9 cellular contexts compared by ENCODE assay signal in the genomic region with DNA sequence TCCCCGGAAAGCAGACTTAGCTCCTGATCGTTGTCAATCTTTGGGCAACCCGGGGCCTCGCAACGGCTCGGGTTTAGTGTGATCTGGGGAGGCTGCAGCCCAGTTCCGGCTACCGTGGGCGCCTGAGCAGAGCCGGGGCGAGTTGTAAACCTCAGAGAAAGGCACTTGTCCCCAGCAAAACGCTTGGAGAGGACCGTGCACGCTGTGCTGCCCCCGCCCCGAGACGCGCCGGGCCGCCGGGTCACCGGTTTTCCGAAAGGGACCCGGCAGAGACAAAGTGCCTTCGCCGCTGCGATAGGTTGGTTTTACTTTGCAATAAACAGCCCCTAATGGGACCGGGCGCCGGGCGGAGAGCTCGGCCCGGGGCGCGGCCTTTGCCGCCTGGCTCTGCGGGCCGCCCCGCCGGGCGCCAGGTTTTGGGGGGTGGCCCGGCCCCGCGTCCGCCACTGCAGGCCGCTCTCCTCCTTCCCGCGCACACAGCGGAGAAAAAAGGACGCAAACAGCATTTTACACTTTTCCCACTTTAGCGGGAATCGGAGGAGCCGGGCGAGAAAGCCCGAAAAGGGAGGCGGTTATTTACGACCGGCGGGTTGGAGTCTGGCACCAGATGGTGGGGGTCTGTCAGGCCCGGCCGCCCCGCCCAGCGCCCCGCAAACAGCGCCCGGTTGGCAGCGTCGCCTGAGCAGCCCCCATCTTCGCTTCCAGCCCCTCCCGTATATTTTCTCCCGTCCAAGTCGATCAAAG.
DNase-seq lines count a peak whose midpoint lies in the region; ATAC-seq and TF ChIP-seq lines count a peak whose summit lies in the region.
"Had no signal": no experiment of that assay in that cellular context is flagged by ENCODE, and none has a peak within 500 bp of the region (broad histone marks: within the 10 kb centered on the region; RNA-seq: fewer than 3 reads in every experiment).

No MANE protein-coding gene starts in this region.

- no peaks in the 10 kb centered on the region for H3K36me3 ChIP-seq in ES-I3 (ENCODE audit: insufficient read depth, low read length)
- H3K36me3 ChIP-seq in MM.1S (replicated peaks; ENCODE audit: insufficient read depth, low read length): no peaks in the 10 kb centered on the region

- peaks cover 16% of the 10 kb centered on the region for H3K4me1 Mint-ChIP-seq in activated naive CD8-positive, alpha-beta T cell treated with anti-CD3 and anti-CD28 coated beads for 36 hours
- peaks cover 29% of the 10 kb centered on the region for H3K4me1 Mint-ChIP-seq in stimulated activated memory B cell treated with anti-CD40 and anti-IgM and Interleukin-4, amounts not matched to agents 10 μg/mL and 1 μg/mL and 100 μg/mL, for 72 hours

- H3K9me3 Mint-ChIP-seq in activated naive CD8-positive, alpha-beta T cell treated with anti-CD3 and anti-CD28 coated beads for 36 hours: no peaks in the 10 kb centered on the region
- H3K9me3 Mint-ChIP-seq in stimulated activated memory B cell treated with anti-CD40 and anti-IgM and Interleukin-4, amounts not matched to agents 10 μg/mL and 1 μg/mL and 100 μg/mL, for 72 hours: no peaks in the 10 kb centered on the region

- no peaks in the 10 kb centered on the region for H3K36me3 Mint-ChIP-seq in activated naive CD8-positive, alpha-beta T cell treated with anti-CD3 and anti-CD28 coated beads for 36 hours
- no peaks in the 10 kb centered on the region for H3K36me3 Mint-ChIP-seq in stimulated activated memory B cell treated with anti-CD40 and anti-IgM and Interleukin-4, amounts not matched to agents 10 μg/mL and 1 μg/mL and 100 μg/mL, for 72 hours

- peak overlapping the region; percentile 77 for H3K27ac ChIP-seq in MM.1S (ENCODE audit: low read length)
- H3K27ac ChIP-seq: KMS-11 had no signal

- H3K27ac Mint-ChIP-seq in activated naive CD8-positive, alpha-beta T cell treated with anti-CD3 and anti-CD28 coated beads for 36 hours: peak overlapping the region; percentile 75
- H3K27ac Mint-ChIP-seq in stimulated activated memory B cell treated with anti-CD40 and anti-IgM and Interleukin-4, amounts not matched to agents 10 μg/mL and 1 μg/mL and 100 μg/mL, for 72 hours: peak overlapping the region; percentile 85

- H3F3A ChIP-seq in MM.1S (ENCODE audit: insufficient read depth, low read length): peaks cover 25% of the 10 kb centered on the region; the same call in 1 of the 2 replicates

- DNase-seq in MM.1S (peak; percentile 58), left kidney (ENCODE audit: low read depth, low spot score) (peak; percentile 68), SKM-1 treated with dmso at 0.1 percent for 144 hours (lab: John Stamatoyannopoulos, UW; ENCODE audit: unreplicated experiment) (no peak)
- DNase-seq in activated naive CD8-positive, alpha-beta T cell treated with anti-CD3 and anti-CD28 coated beads for 36 hours: peak; percentile 35
- no peak for DNase-seq in NK-92 treated with Interleukin-12 subunit alpha and Interleukin-12 subunit beta, amount 100 ng/mL, for 24 hours (lab: John Stamatoyannopoulos, UW)

- H3K9me3 ChIP-seq in ES-I3 (ENCODE audit: control insufficient read depth, insufficient read depth, low read length) (no peaks in the 10 kb centered on the region), MM.1S (replicated peaks; ENCODE audit: insufficient read depth, low read length) (no peaks in the 10 kb centered on the region)

- H3K4me2 ChIP-seq in MM.1S (ENCODE audit: low read depth, low read length): peak overlapping the region; percentile 99
- H3K4me2 ChIP-seq: KMS-11 had no signal

- H3K9me2 ChIP-seq in MM.1S (replicated peaks; ENCODE audit: insufficient read depth, low read length): no peaks in the 10 kb centered on the region

- H3K9ac ChIP-seq in ES-I3 (ENCODE audit: low read depth, low read length) (peak overlapping the region; percentile 94), MM.1S (ENCODE audit: low read length) (peak overlapping the region; percentile 82)
- H3K9ac ChIP-seq: KMS-11 had no signal

- no peak for TF ChIP-seq CTCF in MM.1S (IDR thresholded peaks at IDR 0.05; ENCODE audit: low read length)

- H3K4me3 ChIP-seq in MM.1S (ENCODE audit: low read length): peak overlapping the region; percentile 70

- ATAC-seq in GM21529 (IDR thresholded peaks at IDR 0.05; ENCODE audit: unreplicated experiment): peak; percentile 60
- ATAC-seq in stimulated activated memory B cell treated with anti-CD40 and anti-IgM and Interleukin-4, amounts not matched to agents 10 μg/mL and 1 μg/mL and 100 μg/mL, for 72 hours: peak; percentile 74

- peak overlapping the region; percentile 95 for H2AFZ ChIP-seq in MM.1S (ENCODE audit: low read length)

- peak overlapping the region; percentile 86 for H3K4me3 Mint-ChIP-seq in activated naive CD8-positive, alpha-beta T cell treated with anti-CD3 and anti-CD28 coated beads for 36 hours
- peak overlapping the region; percentile 86 for H3K4me3 Mint-ChIP-seq in stimulated activated memory B cell treated with anti-CD40 and anti-IgM and Interleukin-4, amounts not matched to agents 10 μg/mL and 1 μg/mL and 100 μg/mL, for 72 hours

- no peaks in the 10 kb centered on the region for H3K27me3 ChIP-seq in MM.1S (replicated peaks; ENCODE audit: insufficient read depth, low read length)

- no peaks in the 10 kb centered on the region for H3K79me2 ChIP-seq in MM.1S (ENCODE audit: low read length)

- H3K4me1 ChIP-seq in ES-I3 (ENCODE audit: insufficient read depth, low read length): peaks cover 14% of the 10 kb centered on the region; the same call in 1 of the 2 replicates
- peaks cover 17% of the 10 kb centered on the region for H3K4me1 ChIP-seq in MM.1S (ENCODE audit: low read length)

- H3K27me3 Mint-ChIP-seq in activated naive CD8-positive, alpha-beta T cell treated with anti-CD3 and anti-CD28 coated beads for 36 hours: peaks cover 71% of the 10 kb centered on the region
- H3K27me3 Mint-ChIP-seq in stimulated activated memory B cell treated with anti-CD40 and anti-IgM and Interleukin-4, amounts not matched to agents 10 μg/mL and 1 μg/mL and 100 μg/mL, for 72 hours: peaks cover 70% of the 10 kb centered on the region

- no peaks in the 10 kb centered on the region for H4K20me1 ChIP-seq in MM.1S (ENCODE audit: insufficient read depth, low read length)

Comparison
In these comparisons a context has a peak if more than half of its experiments do, and no peak if none do; other contexts are left out.
1. DNase-seq: peak in MM.1S (single experiment), activated naive CD8-positive, alpha-beta T cell treated with anti-CD3 and anti-CD28 coated beads for 36 hours (single experiment) and left kidney (single experiment); none in NK-92 treated with Interleukin-12 subunit alpha and Interleukin-12 subunit beta, amount 100 ng/mL, for 24 hours (single experiment) and SKM-1 treated with dmso at 0.1 percent for 144 hours (single experiment).